ENCODE assay signal across 23 cellular contexts in the genomic region with DNA sequence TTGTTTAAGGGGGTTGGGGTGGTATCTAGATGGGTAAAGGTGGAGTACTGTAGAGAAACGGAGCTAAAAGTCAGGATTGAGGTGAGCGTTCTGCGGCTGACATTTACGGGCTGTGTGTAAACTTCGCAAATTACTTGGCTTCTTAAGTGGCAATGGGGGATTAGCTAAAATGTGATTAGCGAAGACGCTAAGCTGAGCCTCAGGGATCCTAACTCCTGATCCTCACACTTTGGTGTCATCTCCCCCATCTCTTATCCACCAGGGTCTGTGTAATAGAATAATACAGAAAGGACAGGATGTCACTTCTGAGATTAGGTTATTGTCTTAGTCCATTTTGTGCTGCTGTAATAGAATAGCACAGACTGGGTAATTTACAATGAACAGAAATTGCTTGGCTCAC. TPM values are rescaled to one million over a fixed set of nuclear protein-coding genes. Genes with fewer than 3 reads are reported as not detected.
"Had no signal": no experiment of that assay in that cellular context is flagged by ENCODE, and none has a peak within 500 bp of the region (broad histone marks: within the 10 kb centered on the region; RNA-seq: fewer than 3 reads in every experiment).

No MANE protein-coding gene starts in this region.

- H3K4me3 ChIP-seq: colonic mucosa, gastrocnemius medialis, left ventricle myocardium inferior, lower lobe of right lung, mucosa of descending colon, psoas muscle, stomach, thoracic aorta, transverse colon had no signal

- DNase-seq: caudate nucleus; colonic mucosa; effector CD4-positive, alpha-beta T cell; gastrocnemius medialis; glutamatergic neuron; immature natural killer cell; kidney; left cardiac atrium; left ventricle myocardium inferior; lower lobe of right lung; mucosa of descending colon; naive thymus-derived CD8-positive, alpha-beta T cell; occipital lobe; psoas muscle; small intestine; stimulated activated CD4-positive, alpha-beta T cell treated with anti-CD3 and anti-CD28 coated beads, Interleukin-12 subunit alpha, Interleukin-12 subunit beta, amount 100 ng/mL, for 4 hours; stimulated activated naive CD4-positive, alpha-beta T cell; stomach; substantia nigra; transverse colon had no signal

- H3K27ac ChIP-seq: colonic mucosa, gastrocnemius medialis, left ventricle myocardium inferior, lower lobe of right lung, psoas muscle, stomach, thoracic aorta, transverse colon had no signal

- ATAC-seq: esophagus mucosa; gastrocnemius medialis; left cardiac atrium; lower lobe of right lung; mucosa of descending colon; naive thymus-derived CD8-positive, alpha-beta T cell; psoas muscle had no signal

- H3K36me3 ChIP-seq: colonic mucosa, gastrocnemius medialis, left ventricle myocardium inferior, lower lobe of right lung, stomach, thoracic aorta, transverse colon had no signal

- H3K4me1 ChIP-seq: colonic mucosa, gastrocnemius medialis, left ventricle myocardium inferior, lower lobe of right lung, psoas muscle, stomach had no signal

- FAIRE-seq: endometrium, kidney, small intestine had no signal

- H3K27me3 ChIP-seq: colonic mucosa, gastrocnemius medialis, stomach, transverse colon had no signal

- H3K9me3 ChIP-seq: colonic mucosa, gastrocnemius medialis, left ventricle myocardium inferior, lower lobe of right lung, mucosa of descending colon, psoas muscle, stomach, thoracic aorta, transverse colon had no signal

RNA-seq across cellular contexts. Expression of a gene that starts 10.6 kb away (rescaled TPM):
- total RNA-seq: naive thymus-derived CD8-positive, alpha-beta T cell had no signal
- polyA plus RNA-seq: immature natural killer cell; naive thymus-derived CD8-positive, alpha-beta T cell had no signal
